ENCODE assay signal across 6 cellular contexts in the genomic region with DNA sequence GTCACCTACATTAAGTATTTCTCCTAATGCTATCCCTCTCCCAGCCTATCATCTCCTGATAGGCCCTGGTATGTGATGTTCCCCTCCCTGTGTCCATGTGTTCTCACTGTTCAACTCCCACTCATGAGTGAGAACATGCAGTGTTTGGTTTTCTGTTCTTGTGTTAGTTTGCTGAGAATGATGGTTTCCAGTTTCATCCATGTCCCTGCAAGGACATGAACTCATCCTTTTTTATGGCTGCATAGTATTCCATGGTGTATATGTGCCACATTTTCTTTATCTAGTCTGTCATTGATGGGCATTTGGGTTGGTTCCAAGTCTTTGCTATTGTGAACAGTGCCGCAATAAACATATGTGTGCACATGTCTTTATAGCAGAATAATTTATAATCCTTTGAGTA. TPM values are rescaled to one million over a fixed set of nuclear protein-coding genes. Genes with fewer than 3 reads are reported as not detected.
"Had no signal": no experiment of that assay in that cellular context is flagged by ENCODE, and none has a peak within 500 bp of the region (broad histone marks: within the 10 kb centered on the region; RNA-seq: fewer than 3 reads in every experiment).

No MANE protein-coding gene starts in this region.

RNA-seq across cellular contexts. Expression of a gene that starts 12.7 kb away (rescaled TPM):
- total RNA-seq: GM23248, GM23338, H1, H7, H9, HFFc6 had no signal
- polyA plus RNA-seq: GM23248, GM23338, H1 had no signal
